In the genomic region with DNA sequence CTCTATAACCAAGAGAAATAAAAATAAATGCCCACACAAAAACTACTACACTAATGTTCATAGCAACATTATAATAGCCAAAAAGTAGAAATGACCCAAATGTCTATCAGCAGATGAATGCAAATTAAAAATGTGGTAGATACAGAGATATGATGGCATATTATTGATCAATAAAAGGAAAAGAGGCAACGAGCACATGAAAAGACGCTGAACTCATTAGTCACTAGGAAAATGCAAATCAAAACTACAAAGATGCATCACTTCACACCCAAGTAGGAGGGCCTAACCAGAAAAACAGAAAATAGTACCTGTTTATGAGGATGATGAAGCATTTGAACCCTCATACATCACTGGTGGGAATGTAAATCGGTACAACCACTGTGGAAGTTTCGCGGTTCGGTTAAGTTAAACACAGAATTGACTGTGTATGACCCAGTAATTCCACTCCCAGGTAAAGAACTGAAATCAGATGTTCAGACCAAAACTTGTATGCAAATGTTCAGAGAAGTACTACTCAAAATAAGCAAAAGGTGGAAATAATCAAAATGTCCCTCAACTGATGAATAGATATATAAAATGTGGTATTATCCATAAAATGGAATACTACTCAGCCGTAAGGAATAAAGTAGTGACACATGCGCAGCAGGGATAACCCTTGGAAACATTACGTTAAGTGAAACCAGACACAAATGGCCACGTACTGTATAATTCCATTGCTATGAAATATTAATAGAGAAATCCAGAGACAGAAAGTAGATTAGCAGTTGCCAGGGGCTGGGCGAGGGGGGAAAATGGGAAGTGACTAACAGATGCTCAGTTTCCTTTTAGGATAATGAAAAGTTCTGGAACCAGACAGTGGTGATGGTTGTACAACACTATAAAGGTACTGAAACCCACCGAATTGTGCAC, we compare ENCODE assay signal across 7 cellular contexts. TPM values are rescaled to one million over a fixed set of nuclear protein-coding genes. Genes with fewer than 3 reads are reported as not detected.
DNase-seq lines count a peak whose midpoint lies in the region; ATAC-seq and TF ChIP-seq lines count a peak whose summit lies in the region.

No MANE protein-coding gene starts in this region.

- no peaks in the 10 kb centered on the region for H3K27me3 ChIP-seq in PC-3 (ENCODE audit: low read length)

- peak overlapping the region; percentile 20 for H3K27ac Mint-ChIP-seq in dendritic cell treated with granulocyte-macrophage colony-stimulating factor and Interleukin-4, amounts not matched to agents 40 ng/mL and 50 ng/mL, for 4 days
- H3K27ac Mint-ChIP-seq in stimulated activated memory B cell treated with anti-CD40 and anti-IgM and Interleukin-4, amounts not matched to agents 10 μg/mL and 1 μg/mL and 100 μg/mL, for 72 hours = peak overlapping the region; percentile 91

- H3K4me2 ChIP-seq in PC-3 (ENCODE audit: low read length) = peak overlapping the region; percentile 58

- H3K79me2 ChIP-seq in PC-3 (ENCODE audit: low read length) = peaks cover 79% of the 10 kb centered on the region

- H3K9me3 Mint-ChIP-seq in dendritic cell treated with granulocyte-macrophage colony-stimulating factor and Interleukin-4, amounts not matched to agents 40 ng/mL and 50 ng/mL, for 4 days = no peaks in the 10 kb centered on the region
- H3K9me3 Mint-ChIP-seq in stimulated activated memory B cell treated with anti-CD40 and anti-IgM and Interleukin-4, amounts not matched to agents 10 μg/mL and 1 μg/mL and 100 μg/mL, for 72 hours = no peaks in the 10 kb centered on the region

- no peak overlapping the region for H3K4me3 Mint-ChIP-seq in dendritic cell treated with granulocyte-macrophage colony-stimulating factor and Interleukin-4, amounts not matched to agents 40 ng/mL and 50 ng/mL, for 4 days
- peak overlapping the region; percentile 74 for H3K4me3 Mint-ChIP-seq in stimulated activated memory B cell treated with anti-CD40 and anti-IgM and Interleukin-4, amounts not matched to agents 10 μg/mL and 1 μg/mL and 100 μg/mL, for 72 hours

- POLR2A ChIA-PET in PC-3 (lab: Charles Lee; ENCODE audit: unreplicated experiment) = no interaction called here

- H3K27ac ChIP-seq in PC-3 (ENCODE audit: low read length) (no peak overlapping the region), caudate nucleus (ENCODE audit: low read depth, low read length) (no peak overlapping the region)

- peaks cover 43% of the 10 kb centered on the region for H3K4me1 Mint-ChIP-seq in dendritic cell treated with granulocyte-macrophage colony-stimulating factor and Interleukin-4, amounts not matched to agents 40 ng/mL and 50 ng/mL, for 4 days (ENCODE audit: low read depth)
- peaks cover 52% of the 10 kb centered on the region for H3K4me1 Mint-ChIP-seq in stimulated activated memory B cell treated with anti-CD40 and anti-IgM and Interleukin-4, amounts not matched to agents 10 μg/mL and 1 μg/mL and 100 μg/mL, for 72 hours

- H3K27me3 Mint-ChIP-seq in dendritic cell treated with granulocyte-macrophage colony-stimulating factor and Interleukin-4, amounts not matched to agents 40 ng/mL and 50 ng/mL, for 4 days = no peaks in the 10 kb centered on the region
- H3K27me3 Mint-ChIP-seq in stimulated activated memory B cell treated with anti-CD40 and anti-IgM and Interleukin-4, amounts not matched to agents 10 μg/mL and 1 μg/mL and 100 μg/mL, for 72 hours = no peaks in the 10 kb centered on the region

- BruUV-seq in PC-3 (replicated peaks; lab: Mats Ljungman, UMichigan) = TSS peak; percentile 1

- H3K9ac ChIP-seq in PC-3 (ENCODE audit: low read length) = no peak overlapping the region

- H3K4me1 ChIP-seq in PC-3 (ENCODE audit: insufficient read depth, low read length) = peaks cover 36% of the 10 kb centered on the region

- H4K20me1 ChIP-seq in PC-3 (ENCODE audit: low read length) = peaks cover 44% of the 10 kb centered on the region

- H3K36me3 Mint-ChIP-seq in dendritic cell treated with granulocyte-macrophage colony-stimulating factor and Interleukin-4, amounts not matched to agents 40 ng/mL and 50 ng/mL, for 4 days (ENCODE audit: low read depth) = peaks cover 31% of the 10 kb centered on the region
- peaks cover 9% of the 10 kb centered on the region for H3K36me3 Mint-ChIP-seq in stimulated activated memory B cell treated with anti-CD40 and anti-IgM and Interleukin-4, amounts not matched to agents 10 μg/mL and 1 μg/mL and 100 μg/mL, for 72 hours

- H3K36me3 ChIP-seq in PC-3 (ENCODE audit: low read depth, low read length) = 0 out of 2 replicates have a peak, but pooled peaks cover 3% of the 10 kb centered on the region

- H3K9me2 ChIP-seq in PC-3 (replicated peaks; ENCODE audit: low read length) = no peaks in the 10 kb centered on the region

- H2AFZ ChIP-seq in PC-3 (ENCODE audit: low read length) = no peak overlapping the region

- intact Hi-C loops in PC-3 (cut with micrococcal nuclease) = loop anchor here (10.0 kb wide), 2 partner anchors 155 to 185 kb away; partner anchors contain the start of gene HSPG2
- intact Hi-C loops in dendritic cell treated with granulocyte-macrophage colony-stimulating factor and Interleukin-4, amounts not matched to agents 40 ng/mL and 50 ng/mL, for 4 days (cut with micrococcal nuclease) = no loop called here

- CTCF ChIA-PET in PC-3 (lab: Charles Lee) = no interaction called here

- TF ChIP-seq CTCF in PC-3 (conservative IDR thresholded peaks at IDR 0.05; ENCODE audit: low read depth, low read length) = no peak

- DNase-seq in PC-3 (no peak), caudate nucleus (lab: John Stamatoyannopoulos, UW) (no peak), NCI-H446 (lab: John Stamatoyannopoulos, UW) (no peak)

- no peaks in the 10 kb centered on the region for H3F3A ChIP-seq in PC-3 (ENCODE audit: low read length, unreplicated experiment)

- H3K9me3 ChIP-seq in PC-3 (ENCODE audit: low read length) = no peaks in the 10 kb centered on the region

- H3K4me3 ChIP-seq in PC-3 (ENCODE audit: low read length) = peak overlapping the region; percentile 30; the same call in 1 of the 2 replicates

- ATAC-seq in GM21381 (IDR thresholded peaks at IDR 0.05; ENCODE audit: unreplicated experiment) = peak; percentile 23
- ATAC-seq in PC-3 = no peak
- ATAC-seq in stimulated activated memory B cell treated with anti-CD40 and anti-IgM and Interleukin-4, amounts not matched to agents 10 μg/mL and 1 μg/mL and 100 μg/mL, for 72 hours = peak; percentile 41
- ATAC-seq in HG02678 (IDR thresholded peaks at IDR 0.05; ENCODE audit: unreplicated experiment) = no peak

RNA-seq across cellular contexts. Expression of gene USP48, which starts 3.1 kb away (rescaled TPM):
- 33.3 and 34.2 TPM in 2 replicates for total RNA-seq in PC-3 (2014; rRNA removed)

RNA-seq across cellular contexts. Expression of gene LDLRAD2, which starts 32.2 kb away (rescaled TPM):
- total RNA-seq in PC-3 (2014; rRNA removed) = not detected in 2 replicates

Comparison
In these comparisons a context has a peak if more than half of its experiments do, and no peak if none do; other contexts are left out.
1. ATAC-seq: peak in GM21381 (single experiment) and stimulated activated memory B cell treated with anti-CD40 and anti-IgM and Interleukin-4, amounts not matched to agents 10 μg/mL and 1 μg/mL and 100 μg/mL, for 72 hours (single experiment); none in PC-3 (single experiment) and HG02678 (single experiment).